1 cellular context compared by ENCODE assay signal in genomic region chr11:47269002-47269828, GRCh38.
TF ChIP-seq lines count a peak whose summit lies in the region.

No MANE protein-coding gene starts in this region.

TF ChIP-seq in endothelial cell of umbilical vein, 7 proteins besides CTCF, POLR2A, EP300 and RAD21 (continued from another document):
- TF ChIP-seq GATA2 (IDR thresholded peaks at IDR 0.05; ENCODE audit: insufficient read depth, insufficient read length, low read depth, low read length) (no peak), EZH2 (IDR thresholded peaks at IDR 0.05; ENCODE audit: borderline replicate concordance, low read depth, low read length, severe bottlenecking) (no peak), MYC (IDR thresholded peaks at IDR 0.05; ENCODE audit: low read depth, low read length) (no peak), JUN (IDR thresholded peaks at IDR 0.05; ENCODE audit: borderline replicate concordance, insufficient read depth, insufficient read length, low read depth) (no peak), FOS (IDR thresholded peaks at IDR 0.05; ENCODE audit: borderline replicate concordance, insufficient read depth, low read length) (no peak)
